Comparison of ENCODE assay signal across 16 cellular contexts in genomic region chr11:126426126-126426525, GRCh38.
"Had no signal": no experiment of that assay in that cellular context is flagged by ENCODE, and none has a peak within 500 bp of the region (broad histone marks: within the 10 kb centered on the region; RNA-seq: fewer than 3 reads in every experiment).

No MANE protein-coding gene starts in this region.

- H3K27ac Mint-ChIP-seq: activated CD4-positive, alpha-beta T cell treated with anti-CD3 and anti-CD28 coated beads, Interleukin-2, amount 10 ng/mL, durations not matched to agents 7 days and 5 days; activated CD8-positive, alpha-beta T cell treated with anti-CD3 and anti-CD28 coated beads, Interleukin-2, amount 10 ng/mL, durations not matched to agents 7 days and 5 days; activated naive CD4-positive, alpha-beta T cell treated with anti-CD3 and anti-CD28 coated beads for 36 hours; activated T-cell treated with anti-CD3 and anti-CD28 coated beads, Interleukin-2, amount 50 U/mL, for 24 hours had no signal

- H3K9me3 ChIP-seq: esophagus muscularis mucosa, sigmoid colon had no signal

- H3K36me3 Mint-ChIP-seq: stimulated activated memory B cell treated with anti-CD40 and anti-IgM and Interleukin-4, amounts not matched to agents 10 μg/mL and 1 μg/mL and 100 μg/mL, for 72 hours had no signal

- DNase-seq: activated CD4-positive, alpha-beta T cell treated with anti-CD3 and anti-CD28 coated beads, Interleukin-2, amount 10 ng/mL, durations not matched to agents 7 days and 5 days; activated CD8-positive, alpha-beta T cell treated with anti-CD3 and anti-CD28 coated beads, Interleukin-2, amount 10 ng/mL, durations not matched to agents 7 days and 5 days; activated naive CD4-positive, alpha-beta T cell treated with anti-CD3 and anti-CD28 coated beads for 36 hours; activated T-cell treated with anti-CD3 and anti-CD28 coated beads, Interleukin-2, amount 50 U/mL, for 24 hours; anterior cingulate cortex; effector CD4-positive, alpha-beta T cell; mesendoderm; posterior cingulate gyrus; sigmoid colon; stimulated activated CD4-positive, alpha-beta T cell treated with anti-CD3 and anti-CD28 coated beads, Interleukin-4, amount 100 ng/mL, for 4 hours; T-helper 1 cell; T1000 had no signal

- H3K36me3 ChIP-seq: esophagus muscularis mucosa, sigmoid colon had no signal

- H3K4me1 Mint-ChIP-seq: activated CD4-positive, alpha-beta T cell treated with anti-CD3 and anti-CD28 coated beads, Interleukin-2, amount 10 ng/mL, durations not matched to agents 7 days and 5 days had no signal

- ATAC-seq: activated CD8-positive, alpha-beta T cell treated with anti-CD3 and anti-CD28 coated beads, Interleukin-2, amount 10 ng/mL, durations not matched to agents 7 days and 5 days had no signal

- H3K9me3 Mint-ChIP-seq: activated CD4-positive, alpha-beta T cell treated with anti-CD3 and anti-CD28 coated beads, Interleukin-2, amount 10 ng/mL, durations not matched to agents 7 days and 5 days; activated naive CD4-positive, alpha-beta T cell treated with anti-CD3 and anti-CD28 coated beads for 36 hours; activated T-cell treated with anti-CD3 and anti-CD28 coated beads, Interleukin-2, amount 50 U/mL, for 24 hours; brain; nephron; stimulated activated memory B cell treated with anti-CD40 and anti-IgM and Interleukin-4, amounts not matched to agents 10 μg/mL and 1 μg/mL and 100 μg/mL, for 72 hours had no signal

- H3K4me3 Mint-ChIP-seq: activated CD4-positive, alpha-beta T cell treated with anti-CD3 and anti-CD28 coated beads, Interleukin-2, amount 10 ng/mL, durations not matched to agents 7 days and 5 days; activated CD8-positive, alpha-beta T cell treated with anti-CD3 and anti-CD28 coated beads, Interleukin-2, amount 10 ng/mL, durations not matched to agents 7 days and 5 days; activated naive CD4-positive, alpha-beta T cell treated with anti-CD3 and anti-CD28 coated beads for 36 hours; activated T-cell treated with anti-CD3 and anti-CD28 coated beads, Interleukin-2, amount 50 U/mL, for 24 hours; brain; nephron; stimulated activated memory B cell treated with anti-CD40 and anti-IgM and Interleukin-4, amounts not matched to agents 10 μg/mL and 1 μg/mL and 100 μg/mL, for 72 hours had no signal

- H3K27me3 ChIP-seq: esophagus muscularis mucosa, sigmoid colon had no signal

- H3K27me3 Mint-ChIP-seq: activated CD4-positive, alpha-beta T cell treated with anti-CD3 and anti-CD28 coated beads, Interleukin-2, amount 10 ng/mL, durations not matched to agents 7 days and 5 days; activated T-cell treated with anti-CD3 and anti-CD28 coated beads, Interleukin-2, amount 50 U/mL, for 24 hours; brain had no signal

- H3K4me3 ChIP-seq: esophagus muscularis mucosa, sigmoid colon had no signal
